1 cellular context compared by ENCODE assay signal in the genomic region with DNA sequence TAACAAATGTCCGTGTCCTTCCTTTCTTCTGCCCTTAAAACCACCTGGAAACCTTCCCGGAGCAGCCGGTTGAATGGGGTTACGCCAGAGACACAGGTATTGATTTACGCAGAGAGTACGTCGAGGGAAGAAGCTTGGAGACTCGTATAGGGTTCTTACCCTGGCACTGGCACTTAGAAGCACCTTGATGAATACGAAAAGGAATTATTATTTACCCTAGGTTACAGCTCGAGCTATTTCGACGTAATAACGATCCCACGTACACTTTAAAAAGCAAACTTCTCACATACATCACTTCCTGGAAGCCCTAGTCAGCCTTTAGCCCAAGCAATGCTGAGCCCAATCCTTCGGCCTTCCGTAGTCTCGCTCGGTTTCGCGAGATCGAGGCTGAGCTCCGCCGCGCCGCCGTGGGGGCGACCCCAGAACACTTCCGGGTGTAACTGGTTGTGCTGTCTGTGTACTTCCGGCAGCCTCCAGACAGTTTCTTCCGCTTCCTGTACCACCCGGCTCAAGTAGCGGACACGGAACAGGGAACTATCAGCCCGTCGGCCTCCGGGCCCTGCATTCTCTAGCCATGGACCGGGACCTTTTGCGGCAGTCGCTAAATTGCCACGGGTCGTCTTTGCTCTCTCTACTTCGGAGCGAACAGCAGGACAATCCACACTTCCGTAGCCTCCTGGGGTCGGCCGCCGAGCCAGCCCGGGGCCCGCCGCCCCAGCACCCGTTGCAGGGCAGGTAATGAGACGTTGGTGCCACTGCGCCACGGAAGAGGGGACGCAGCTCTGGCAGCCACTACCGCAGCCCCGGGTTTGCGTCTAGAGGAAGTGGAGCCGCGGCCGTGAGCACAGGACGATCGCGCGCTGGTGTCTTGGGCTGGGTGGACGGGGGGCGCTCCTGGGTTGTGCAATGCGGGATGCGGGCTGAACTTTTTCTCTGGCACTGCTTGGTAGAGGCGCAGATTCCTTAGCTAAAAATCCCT.
TF ChIP-seq lines count a peak whose summit lies in the region.

A gene with protein sequence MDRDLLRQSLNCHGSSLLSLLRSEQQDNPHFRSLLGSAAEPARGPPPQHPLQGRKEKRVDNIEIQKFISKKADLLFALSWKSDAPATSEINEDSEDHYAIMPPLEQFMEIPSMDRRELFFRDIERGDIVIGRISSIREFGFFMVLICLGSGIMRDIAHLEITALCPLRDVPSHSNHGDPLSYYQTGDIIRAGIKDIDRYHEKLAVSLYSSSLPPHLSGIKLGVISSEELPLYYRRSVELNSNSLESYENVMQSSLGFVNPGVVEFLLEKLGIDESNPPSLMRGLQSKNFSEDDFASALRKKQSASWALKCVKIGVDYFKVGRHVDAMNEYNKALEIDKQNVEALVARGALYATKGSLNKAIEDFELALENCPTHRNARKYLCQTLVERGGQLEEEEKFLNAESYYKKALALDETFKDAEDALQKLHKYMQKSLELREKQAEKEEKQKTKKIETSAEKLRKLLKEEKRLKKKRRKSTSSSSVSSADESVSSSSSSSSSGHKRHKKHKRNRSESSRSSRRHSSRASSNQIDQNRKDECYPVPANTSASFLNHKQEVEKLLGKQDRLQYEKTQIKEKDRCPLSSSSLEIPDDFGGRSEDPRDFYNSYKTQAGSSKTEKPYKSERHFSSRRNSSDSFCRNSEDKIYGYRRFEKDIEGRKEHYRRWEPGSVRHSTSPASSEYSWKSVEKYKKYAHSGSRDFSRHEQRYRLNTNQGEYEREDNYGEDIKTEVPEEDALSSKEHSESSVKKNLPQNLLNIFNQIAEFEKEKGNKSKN (plus strand): TSS at position 476 of the 979 bp plus-strand sequence. CDS start 99 bp downstream, at position 575.

TF ChIP-seq in HepG2, 621 proteins besides CTCF, POLR2A, EP300 and RAD21 (continued from another document and continues in another):
- TF ChIP-seq, protein P1, sequence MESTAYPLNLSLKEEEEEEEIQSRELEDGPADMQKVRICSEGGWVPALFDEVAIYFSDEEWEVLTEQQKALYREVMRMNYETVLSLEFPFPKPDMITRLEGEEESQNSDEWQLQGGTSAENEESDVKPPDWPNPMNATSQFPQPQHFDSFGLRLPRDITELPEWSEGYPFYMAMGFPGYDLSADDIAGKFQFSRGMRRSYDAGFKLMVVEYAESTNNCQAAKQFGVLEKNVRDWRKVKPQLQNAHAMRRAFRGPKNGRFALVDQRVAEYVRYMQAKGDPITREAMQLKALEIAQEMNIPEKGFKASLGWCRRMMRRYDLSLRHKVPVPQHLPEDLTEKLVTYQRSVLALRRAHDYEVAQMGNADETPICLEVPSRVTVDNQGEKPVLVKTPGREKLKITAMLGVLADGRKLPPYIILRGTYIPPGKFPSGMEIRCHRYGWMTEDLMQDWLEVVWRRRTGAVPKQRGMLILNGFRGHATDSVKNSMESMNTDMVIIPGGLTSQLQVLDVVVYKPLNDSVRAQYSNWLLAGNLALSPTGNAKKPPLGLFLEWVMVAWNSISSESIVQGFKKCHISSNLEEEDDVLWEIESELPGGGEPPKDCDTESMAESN (CRISPR knock-in tag; conservative IDR thresholded peaks at IDR 0.05): peak; percentile 81
- TF ChIP-seq ZNF232 (CRISPR knock-in tag; IDR thresholded peaks at IDR 0.05; ENCODE audit: borderline replicate concordance) (no peak), ZNF501 (CRISPR knock-in tag; IDR thresholded peaks at IDR 0.05) (peak; percentile 100), KAT8 (CRISPR knock-in tag; IDR thresholded peaks at IDR 0.05) (peak; percentile 100), HMG20B (CRISPR knock-in tag; conservative IDR thresholded peaks at IDR 0.05) (peak; percentile 10; the same call in 1 of the 2 replicates), GFI1 (CRISPR knock-in tag; IDR thresholded peaks at IDR 0.05; ENCODE audit: borderline replicate concordance) (peak; percentile 42; the same call in 1 of the 2 replicates), ZBTB8A (CRISPR knock-in tag; IDR thresholded peaks at IDR 0.05; ENCODE audit: borderline replicate concordance, low read depth) (no peak), KDM4B (CRISPR knock-in tag; IDR thresholded peaks at IDR 0.05) (no peak), DMAP1 (CRISPR knock-in tag; IDR thresholded peaks at IDR 0.05) (peak; percentile 78), ZNF264 (CRISPR knock-in tag; IDR thresholded peaks at IDR 0.05) (no peak), MXI1 (IDR thresholded peaks at IDR 0.05; ENCODE audit: borderline replicate concordance, low read depth, low read length) (peak; percentile 23; the same call in 1 of the 3 replicates), ZNF615 (CRISPR knock-in tag; IDR thresholded peaks at IDR 0.05; ENCODE audit: borderline replicate concordance) (no peak), SNAPC2 (CRISPR knock-in tag; IDR thresholded peaks at IDR 0.05) (peak; percentile 37; the same call in 1 of the 2 replicates), SIX4 (CRISPR knock-in tag; IDR thresholded peaks at IDR 0.05) (0 out of 2 replicates have a peak, but pooled peaks have one; percentile 12), ZNF547 (CRISPR knock-in tag; IDR thresholded peaks at IDR 0.05) (no peak), RCOR2 (CRISPR knock-in tag; IDR thresholded peaks at IDR 0.05) (no peak), SAFB2 (CRISPR knock-in tag; IDR thresholded peaks at IDR 0.05; ENCODE audit: borderline replicate concordance, low read depth) (no peak), KLF15 (CRISPR knock-in tag; IDR thresholded peaks at IDR 0.05; ENCODE audit: borderline replicate concordance) (no peak), RFX3 (CRISPR knock-in tag; IDR thresholded peaks at IDR 0.05) (no peak), HNRNPK (IDR thresholded peaks at IDR 0.05; ENCODE audit: low read depth, low read length, poor library complexity, severe bottlenecking) (no peak), GATAD1 (CRISPR knock-in tag; IDR thresholded peaks at IDR 0.05) (peak; percentile 94), CREB1 (IDR thresholded peaks at IDR 0.05) (peak; percentile 65), CREB1 (CRISPR knock-in tag; IDR thresholded peaks at IDR 0.05) (peak; percentile 89), PRPF4 (IDR thresholded peaks at IDR 0.05; ENCODE audit: low read depth, low read length, poor library complexity, severe bottlenecking) (no peak)
- TF ChIP-seq, protein P2, sequence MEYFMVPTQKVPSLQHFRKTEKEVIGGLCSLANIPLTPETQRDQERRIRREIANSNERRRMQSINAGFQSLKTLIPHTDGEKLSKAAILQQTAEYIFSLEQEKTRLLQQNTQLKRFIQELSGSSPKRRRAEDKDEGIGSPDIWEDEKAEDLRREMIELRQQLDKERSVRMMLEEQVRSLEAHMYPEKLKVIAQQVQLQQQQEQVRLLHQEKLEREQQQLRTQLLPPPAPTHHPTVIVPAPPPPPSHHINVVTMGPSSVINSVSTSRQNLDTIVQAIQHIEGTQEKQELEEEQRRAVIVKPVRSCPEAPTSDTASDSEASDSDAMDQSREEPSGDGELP (IDR thresholded peaks at IDR 0.05; ENCODE audit: borderline replicate concordance, low read depth): peak; percentile 38; the same call in 1 of the 2 replicates
- TF ChIP-seq, protein P3, sequence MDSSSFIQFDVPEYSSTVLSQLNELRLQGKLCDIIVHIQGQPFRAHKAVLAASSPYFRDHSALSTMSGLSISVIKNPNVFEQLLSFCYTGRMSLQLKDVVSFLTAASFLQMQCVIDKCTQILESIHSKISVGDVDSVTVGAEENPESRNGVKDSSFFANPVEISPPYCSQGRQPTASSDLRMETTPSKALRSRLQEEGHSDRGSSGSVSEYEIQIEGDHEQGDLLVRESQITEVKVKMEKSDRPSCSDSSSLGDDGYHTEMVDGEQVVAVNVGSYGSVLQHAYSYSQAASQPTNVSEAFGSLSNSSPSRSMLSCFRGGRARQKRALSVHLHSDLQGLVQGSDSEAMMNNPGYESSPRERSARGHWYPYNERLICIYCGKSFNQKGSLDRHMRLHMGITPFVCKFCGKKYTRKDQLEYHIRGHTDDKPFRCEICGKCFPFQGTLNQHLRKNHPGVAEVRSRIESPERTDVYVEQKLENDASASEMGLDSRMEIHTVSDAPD (CRISPR knock-in tag; IDR thresholded peaks at IDR 0.05): no peak
- TF ChIP-seq, protein P4, sequence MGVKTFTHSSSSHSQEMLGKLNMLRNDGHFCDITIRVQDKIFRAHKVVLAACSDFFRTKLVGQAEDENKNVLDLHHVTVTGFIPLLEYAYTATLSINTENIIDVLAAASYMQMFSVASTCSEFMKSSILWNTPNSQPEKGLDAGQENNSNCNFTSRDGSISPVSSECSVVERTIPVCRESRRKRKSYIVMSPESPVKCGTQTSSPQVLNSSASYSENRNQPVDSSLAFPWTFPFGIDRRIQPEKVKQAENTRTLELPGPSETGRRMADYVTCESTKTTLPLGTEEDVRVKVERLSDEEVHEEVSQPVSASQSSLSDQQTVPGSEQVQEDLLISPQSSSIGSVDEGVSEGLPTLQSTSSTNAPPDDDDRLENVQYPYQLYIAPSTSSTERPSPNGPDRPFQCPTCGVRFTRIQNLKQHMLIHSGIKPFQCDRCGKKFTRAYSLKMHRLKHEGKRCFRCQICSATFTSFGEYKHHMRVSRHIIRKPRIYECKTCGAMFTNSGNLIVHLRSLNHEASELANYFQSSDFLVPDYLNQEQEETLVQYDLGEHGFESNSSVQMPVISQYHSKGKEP (CRISPR knock-in tag; IDR thresholded peaks at IDR 0.05): no peak
- TF ChIP-seq, protein P5, sequence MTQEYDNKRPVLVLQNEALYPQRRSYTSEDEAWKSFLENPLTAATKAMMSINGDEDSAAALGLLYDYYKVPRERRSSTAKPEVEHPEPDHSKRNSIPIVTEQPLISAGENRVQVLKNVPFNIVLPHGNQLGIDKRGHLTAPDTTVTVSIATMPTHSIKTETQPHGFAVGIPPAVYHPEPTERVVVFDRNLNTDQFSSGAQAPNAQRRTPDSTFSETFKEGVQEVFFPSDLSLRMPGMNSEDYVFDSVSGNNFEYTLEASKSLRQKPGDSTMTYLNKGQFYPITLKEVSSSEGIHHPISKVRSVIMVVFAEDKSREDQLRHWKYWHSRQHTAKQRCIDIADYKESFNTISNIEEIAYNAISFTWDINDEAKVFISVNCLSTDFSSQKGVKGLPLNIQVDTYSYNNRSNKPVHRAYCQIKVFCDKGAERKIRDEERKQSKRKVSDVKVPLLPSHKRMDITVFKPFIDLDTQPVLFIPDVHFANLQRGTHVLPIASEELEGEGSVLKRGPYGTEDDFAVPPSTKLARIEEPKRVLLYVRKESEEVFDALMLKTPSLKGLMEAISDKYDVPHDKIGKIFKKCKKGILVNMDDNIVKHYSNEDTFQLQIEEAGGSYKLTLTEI (CRISPR knock-in tag; conservative IDR thresholded peaks at IDR 0.05): no peak
- TF ChIP-seq, protein P6, sequence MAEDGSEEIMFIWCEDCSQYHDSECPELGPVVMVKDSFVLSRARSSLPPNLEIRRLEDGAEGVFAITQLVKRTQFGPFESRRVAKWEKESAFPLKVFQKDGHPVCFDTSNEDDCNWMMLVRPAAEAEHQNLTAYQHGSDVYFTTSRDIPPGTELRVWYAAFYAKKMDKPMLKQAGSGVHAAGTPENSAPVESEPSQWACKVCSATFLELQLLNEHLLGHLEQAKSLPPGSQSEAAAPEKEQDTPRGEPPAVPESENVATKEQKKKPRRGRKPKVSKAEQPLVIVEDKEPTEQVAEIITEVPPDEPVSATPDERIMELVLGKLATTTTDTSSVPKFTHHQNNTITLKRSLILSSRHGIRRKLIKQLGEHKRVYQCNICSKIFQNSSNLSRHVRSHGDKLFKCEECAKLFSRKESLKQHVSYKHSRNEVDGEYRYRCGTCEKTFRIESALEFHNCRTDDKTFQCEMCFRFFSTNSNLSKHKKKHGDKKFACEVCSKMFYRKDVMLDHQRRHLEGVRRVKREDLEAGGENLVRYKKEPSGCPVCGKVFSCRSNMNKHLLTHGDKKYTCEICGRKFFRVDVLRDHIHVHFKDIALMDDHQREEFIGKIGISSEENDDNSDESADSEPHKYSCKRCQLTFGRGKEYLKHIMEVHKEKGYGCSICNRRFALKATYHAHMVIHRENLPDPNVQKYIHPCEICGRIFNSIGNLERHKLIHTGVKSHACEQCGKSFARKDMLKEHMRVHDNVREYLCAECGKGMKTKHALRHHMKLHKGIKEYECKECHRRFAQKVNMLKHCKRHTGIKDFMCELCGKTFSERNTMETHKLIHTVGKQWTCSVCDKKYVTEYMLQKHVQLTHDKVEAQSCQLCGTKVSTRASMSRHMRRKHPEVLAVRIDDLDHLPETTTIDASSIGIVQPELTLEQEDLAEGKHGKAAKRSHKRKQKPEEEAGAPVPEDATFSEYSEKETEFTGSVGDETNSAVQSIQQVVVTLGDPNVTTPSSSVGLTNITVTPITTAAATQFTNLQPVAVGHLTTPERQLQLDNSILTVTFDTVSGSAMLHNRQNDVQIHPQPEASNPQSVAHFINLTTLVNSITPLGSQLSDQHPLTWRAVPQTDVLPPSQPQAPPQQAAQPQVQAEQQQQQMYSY (CRISPR knock-in tag; IDR thresholded peaks at IDR 0.05): no peak; the same call in 1 of the 2 replicates
- TF ChIP-seq, protein P7, sequence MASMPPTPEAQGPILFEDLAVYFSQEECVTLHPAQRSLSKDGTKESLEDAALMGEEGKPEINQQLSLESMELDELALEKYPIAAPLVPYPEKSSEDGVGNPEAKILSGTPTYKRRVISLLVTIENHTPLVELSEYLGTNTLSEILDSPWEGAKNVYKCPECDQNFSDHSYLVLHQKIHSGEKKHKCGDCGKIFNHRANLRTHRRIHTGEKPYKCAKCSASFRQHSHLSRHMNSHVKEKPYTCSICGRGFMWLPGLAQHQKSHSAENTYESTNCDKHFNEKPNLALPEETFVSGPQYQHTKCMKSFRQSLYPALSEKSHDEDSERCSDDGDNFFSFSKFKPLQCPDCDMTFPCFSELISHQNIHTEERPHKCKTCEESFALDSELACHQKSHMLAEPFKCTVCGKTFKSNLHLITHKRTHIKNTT (CRISPR knock-in tag; IDR thresholded peaks at IDR 0.05): no peak
- TF ChIP-seq, protein P8, sequence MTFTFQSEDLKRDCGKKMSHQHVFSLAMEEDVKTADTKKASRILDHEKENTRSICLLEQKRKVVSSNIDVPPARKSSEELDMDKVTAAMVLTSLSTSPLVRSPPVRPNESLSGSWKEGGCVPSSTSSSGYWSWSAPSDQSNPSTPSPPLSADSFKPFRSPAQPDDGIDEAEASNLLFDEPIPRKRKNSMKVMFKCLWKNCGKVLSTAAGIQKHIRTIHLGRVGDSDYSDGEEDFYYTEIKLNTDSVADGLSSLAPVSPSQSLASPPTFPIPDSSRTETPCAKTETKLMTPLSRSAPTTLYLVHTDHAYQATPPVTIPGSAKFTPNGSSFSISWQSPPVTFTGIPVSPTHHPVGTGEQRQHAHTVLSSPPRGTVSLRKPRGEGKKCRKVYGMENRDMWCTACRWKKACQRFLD (CRISPR knock-in tag; IDR thresholded peaks at IDR 0.05; ENCODE audit: borderline replicate concordance): no peak
- TF ChIP-seq, protein P9, sequence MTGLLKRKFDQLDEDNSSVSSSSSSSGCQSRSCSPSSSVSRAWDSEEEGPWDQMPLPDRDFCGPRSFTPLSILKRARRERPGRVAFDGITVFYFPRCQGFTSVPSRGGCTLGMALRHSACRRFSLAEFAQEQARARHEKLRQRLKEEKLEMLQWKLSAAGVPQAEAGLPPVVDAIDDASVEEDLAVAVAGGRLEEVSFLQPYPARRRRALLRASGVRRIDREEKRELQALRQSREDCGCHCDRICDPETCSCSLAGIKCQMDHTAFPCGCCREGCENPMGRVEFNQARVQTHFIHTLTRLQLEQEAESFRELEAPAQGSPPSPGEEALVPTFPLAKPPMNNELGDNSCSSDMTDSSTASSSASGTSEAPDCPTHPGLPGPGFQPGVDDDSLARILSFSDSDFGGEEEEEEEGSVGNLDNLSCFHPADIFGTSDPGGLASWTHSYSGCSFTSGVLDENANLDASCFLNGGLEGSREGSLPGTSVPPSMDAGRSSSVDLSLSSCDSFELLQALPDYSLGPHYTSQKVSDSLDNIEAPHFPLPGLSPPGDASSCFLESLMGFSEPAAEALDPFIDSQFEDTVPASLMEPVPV (CRISPR knock-in tag; IDR thresholded peaks at IDR 0.05): peak; percentile 91
- TF ChIP-seq, protein P10, sequence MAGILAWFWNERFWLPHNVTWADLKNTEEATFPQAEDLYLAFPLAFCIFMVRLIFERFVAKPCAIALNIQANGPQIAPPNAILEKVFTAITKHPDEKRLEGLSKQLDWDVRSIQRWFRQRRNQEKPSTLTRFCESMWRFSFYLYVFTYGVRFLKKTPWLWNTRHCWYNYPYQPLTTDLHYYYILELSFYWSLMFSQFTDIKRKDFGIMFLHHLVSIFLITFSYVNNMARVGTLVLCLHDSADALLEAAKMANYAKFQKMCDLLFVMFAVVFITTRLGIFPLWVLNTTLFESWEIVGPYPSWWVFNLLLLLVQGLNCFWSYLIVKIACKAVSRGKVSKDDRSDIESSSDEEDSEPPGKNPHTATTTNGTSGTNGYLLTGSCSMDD (CRISPR knock-in tag; IDR thresholded peaks at IDR 0.05): no peak
